ENCODE assay signal across 8 cellular contexts in genomic region chr6:110181131-110182027, GRCh38. TPM values are rescaled to one million over a fixed set of nuclear protein-coding genes. Genes with fewer than 3 reads are reported as not detected.
DNase-seq lines count a peak whose midpoint lies in the region; ATAC-seq and TF ChIP-seq lines count a peak whose summit lies in the region.

No MANE protein-coding gene starts in this region.

- H3K27me3 ChIP-seq in CD4-positive, alpha-beta memory T cell (ENCODE audit: insufficient read depth, low read length), result no peaks in the 10 kb centered on the region
- H3K27me3 ChIP-seq in HL-60 (ENCODE audit: insufficient read depth, poor library complexity, severe bottlenecking) (no peaks in the 10 kb centered on the region), mammary epithelial cell (ENCODE audit: insufficient read depth, low read length) (no peaks in the 10 kb centered on the region), muscle layer of duodenum (ENCODE audit: low read depth, low read length) (no peaks in the 10 kb centered on the region)

- peak overlapping the region; percentile 70 for H3K9ac ChIP-seq in mammary epithelial cell (ENCODE audit: insufficient read depth, low read length)

- H3K36me3 Mint-ChIP-seq in CD4-positive, alpha-beta memory T cell, result peaks cover 2 to 4% of the 10 kb centered on the region in 2 donors

- H3K36me3 ChIP-seq in CD4-positive, alpha-beta memory T cell (ENCODE audit: insufficient read depth, low read length), result no peaks in the 10 kb centered on the region
- H3K36me3 ChIP-seq in mammary epithelial cell (ENCODE audit: insufficient read depth, low read length) (no peaks in the 10 kb centered on the region), muscle layer of duodenum (ENCODE audit: control insufficient read depth in 1 of 2, insufficient read depth in 2 of 2, low read length in 2 of 2) (peaks cover 0 to 3% of the 10 kb centered on the region in 2 donors)

- peaks cover 0 to 2% of the 10 kb centered on the region in 2 donors for H3K27me3 Mint-ChIP-seq in CD4-positive, alpha-beta memory T cell

- H3K79me2 ChIP-seq in mammary epithelial cell (ENCODE audit: insufficient read depth, low read length), result peaks cover 89% of the 10 kb centered on the region

- DNase-seq in CD4-positive, alpha-beta memory T cell, result no peak
- DNase-seq in HL-60 (ENCODE audit: low read depth in 1 of 2, low spot score in 1 of 2) (peak; percentile 13 to 36), mammary epithelial cell (peak; percentile 1), ecto neural progenitor cell (ENCODE audit: low spot score) (no peak), AG20443 (ENCODE audit: low spot score) (no peak), epidermal melanocyte (ENCODE audit: insufficient read length, low spot score) (no peak)

- peak overlapping the region; percentile 88 for H3K27ac ChIP-seq in CD4-positive, alpha-beta memory T cell (ENCODE audit: low read depth, low read length)
- peak overlapping the region; percentile 86 for H3K27ac ChIP-seq in HL-60 (replicated peaks)
- H3K27ac ChIP-seq in mammary epithelial cell (ENCODE audit: insufficient read depth, low read depth, low read length), result peak overlapping the region; percentile 90
- H3K27ac ChIP-seq in muscle layer of duodenum (ENCODE audit: low read length), result peak overlapping the region; percentile 94

- 36% methylated on average over 6 of the region's 6 CpGs for WGBS in mammary epithelial cell (ENCODE audit: low coverage, missing lambda C conversion rate)

- no peaks in the 10 kb centered on the region for H3K9me3 Mint-ChIP-seq in CD4-positive, alpha-beta memory T cell

- TF ChIP-seq CTCF in HL-60 (IDR thresholded peaks at IDR 0.05; ENCODE audit: insufficient read depth, low read length) (no peak), mammary epithelial cell (conservative IDR thresholded peaks at IDR 0.05 in 1 of 2, IDR thresholded peaks at IDR 0.05 in 1 of 2; ENCODE audit: extremely low read depth in 1 of 2, insufficient read depth in 1 of 2, low read depth in 1 of 2, low read length in 2 of 2) (no peak)

- H3K27ac Mint-ChIP-seq in CD4-positive, alpha-beta memory T cell, result no peak overlapping the region

- H3K9me3 ChIP-seq in CD4-positive, alpha-beta memory T cell (ENCODE audit: control insufficient read depth in 1 of 2, low read length in 2 of 2), result no peaks in the 10 kb centered on the region
- no peaks in the 10 kb centered on the region for H3K9me3 ChIP-seq in mammary epithelial cell (replicated peaks; ENCODE audit: insufficient read depth, low read length)
- no peaks in the 10 kb centered on the region for H3K9me3 ChIP-seq in muscle layer of duodenum (ENCODE audit: control insufficient read depth in 1 of 2, low read length in 2 of 2)

- no peak overlapping the region for H3K4me3 Mint-ChIP-seq in CD4-positive, alpha-beta memory T cell

- H2AFZ ChIP-seq in mammary epithelial cell (ENCODE audit: low read depth, low read length), result peak overlapping the region; percentile 95

- H3K4me3 ChIP-seq in CD4-positive, alpha-beta memory T cell (ENCODE audit: low read length in 2 of 2), result peak overlapping the region; percentile 71 to 92
- H3K4me3 ChIP-seq in HL-60 (replicated peaks; ENCODE audit: insufficient read depth, low read length) (peak overlapping the region; percentile 92), mammary epithelial cell (replicated peaks in 1 of 3; ENCODE audit: insufficient read depth in 1 of 3, low read depth in 2 of 3, low read length in 3 of 3) (peak overlapping the region; percentile 67 to 82 (median 71)), muscle layer of duodenum (ENCODE audit: low read depth in 1 of 2, low read length in 2 of 2) (peak overlapping the region; percentile 73 to 99)

- intact Hi-C loops in CD4-positive, alpha-beta memory T cell (cut with micrococcal nuclease), result loop anchor here (2.0 to 5.0 kb wide), 3 partner anchors 699 to 1301 kb away; partner anchors contain the start of genes REV3L and ZBTB24
- intact Hi-C loops in mammary epithelial cell (cut with micrococcal nuclease), result no loop called here

- ATAC-seq in GM21619 (IDR thresholded peaks at IDR 0.05; ENCODE audit: unreplicated experiment), result no peak

- BruUV-seq in mammary epithelial cell (replicated peaks; lab: Mats Ljungman, UMichigan), result no TSS peak

- peaks cover 14 to 17% (median 17%) of the 10 kb centered on the region in 4 donors for H3K4me1 Mint-ChIP-seq in CD4-positive, alpha-beta memory T cell

- H3K4me1 ChIP-seq in CD4-positive, alpha-beta memory T cell (ENCODE audit: insufficient read depth, low read length), result peaks cover 64% of the 10 kb centered on the region
- H3K4me1 ChIP-seq in mammary epithelial cell (ENCODE audit: insufficient read depth, low read length) (peaks cover 13% of the 10 kb centered on the region), muscle layer of duodenum (ENCODE audit: control insufficient read depth in 1 of 2, insufficient read depth in 2 of 2, low read length in 2 of 2) (peaks cover 23 to 27% of the 10 kb centered on the region in 2 donors)

- CTCF ChIA-PET in CD4-positive, alpha-beta memory T cell (lab: Charles Lee; ENCODE audit: partially characterized antibody), result interaction anchor here (1.3 to 4.5 kb wide), 3 partner anchors 30 to 209 kb away, joined by 4 to 36 read pairs (median 5); no protein-coding TSS in a partner anchor
- CTCF ChIA-PET in mammary epithelial cell (lab: Charles Lee; ENCODE audit: low non-redundant PET), result no interaction called here

- POLR2A ChIA-PET in CD4-positive, alpha-beta memory T cell (lab: Charles Lee; ENCODE audit: partially characterized antibody), result interaction anchor here (0.8 to 3.0 kb wide), 6 partner anchors 7 to 801 kb away, joined by 3 to 14 read pairs (median 7); partner anchors contain the start of genes AMD1 and RPF2

- H4K20me1 ChIP-seq in mammary epithelial cell (ENCODE audit: insufficient read depth, low read length), result no peaks in the 10 kb centered on the region

- in situ Hi-C loops in mammary epithelial cell (cut with MboI; ENCODE audit: low sequenced_read_pairs in 2 of 2), result loop anchor here in 1 of 2 donors (25.0 kb wide), 1 partner anchor 206 kb away; no protein-coding TSS in a partner anchor

- dilution Hi-C loops in mammary epithelial cell (cut with HindIII; ENCODE audit: low sequenced_read_pairs), result no loop called here

- peak overlapping the region; percentile 81 for H3K4me2 ChIP-seq in mammary epithelial cell (ENCODE audit: insufficient read depth, low read depth, low read length)

RNA-seq across cellular contexts. Expression of gene CDC40, which starts 1.2 kb away (rescaled TPM):
- total RNA-seq in CD4-positive, alpha-beta memory T cell, result 10 to 100 TPM; 34.4 to 38.0 TPM
- polyA plus RNA-seq in CD4-positive, alpha-beta memory T cell, result 10 to 100 TPM; 20.4 to 37.4 TPM
- total RNA-seq in mammary epithelial cell, result 10 to 100 TPM; 17.0 to 17.5 TPM
- polyA plus RNA-seq in mammary epithelial cell, result 9.2 TPM
- 3.6 TPM for polyA minus RNA-seq in mammary epithelial cell

RNA-seq across cellular contexts. Expression of gene WASF1, which starts 1.9 kb away (rescaled TPM):
- total RNA-seq in CD4-positive, alpha-beta memory T cell, result under 1 TPM; 0.39 to 0.70 TPM
- polyA plus RNA-seq in CD4-positive, alpha-beta memory T cell, result under 1 TPM; 0.09 to 0.13 TPM
- 10 to 100 TPM; 14.7 to 32.9 TPM for total RNA-seq in mammary epithelial cell
- polyA plus RNA-seq in mammary epithelial cell, result 21.2 TPM
- 11.7 TPM for polyA minus RNA-seq in mammary epithelial cell

Comparison
In these comparisons a context has a peak if more than half of its experiments do, and no peak if none do; other contexts are left out.
1. DNase-seq: peak in HL-60 (2 of 2) and mammary epithelial cell (single experiment); none in CD4-positive, alpha-beta memory T cell (0 of 5), ecto neural progenitor cell (single experiment), AG20443 (single experiment) and epidermal melanocyte (single experiment).
2. RNA of gene WASF1, which starts 1.9 kb away (total RNA-seq): 14.7 to 32.9 TPM in mammary epithelial cell; 0.39 to 0.70 TPM in CD4-positive, alpha-beta memory T cell; every median in the first group is over 4 times any median in the second.
3. Peak in every context shown above with its lines, with median percentiles within 50 percentile points of each other: H3K27ac ChIP-seq and H3K4me3 ChIP-seq.